In genomic region chr6:37022135-37022863, GRCh38 we compare ENCODE assay signal across 13 cellular contexts. TPM values are rescaled to one million over a fixed set of nuclear protein-coding genes. Genes with fewer than 3 reads are reported as not detected.
DNase-seq lines count a peak whose midpoint lies in the region; ATAC-seq and TF ChIP-seq lines count a peak whose summit lies in the region.
"Had no signal": no experiment of that assay in that cellular context is flagged by ENCODE, and none has a peak within 500 bp of the region (broad histone marks: within the 10 kb centered on the region; RNA-seq: fewer than 3 reads in every experiment).

No MANE protein-coding gene starts in this region.

- TF ChIP-seq CTCF in lower lobe of right lung (IDR thresholded peaks at IDR 0.05) = no peak

- H3K27me3 Mint-ChIP-seq in activated T-helper 1 cell treated with anti-CD3 and anti-CD28 coated beads, Interleukin-12 subunit alpha, Interleukin-12 subunit beta, Interleukin-2, Interleukin-4 antibody, amounts not matched to agents 30 ng/mL and 10 ng/mL and 1 ng/mL, durations not matched to agents 14 hours and 24 hours and 36 hours (ENCODE audit: insufficient read depth) = no peaks in the 10 kb centered on the region

- peak; percentile 64 for DNase-seq in NK-92 treated with Interleukin-12 subunit alpha and Interleukin-12 subunit beta, amount 100 ng/mL, for 24 hours (lab: John Stamatoyannopoulos, UW)
- DNase-seq in NK-92 (lab: John Stamatoyannopoulos, UW; ENCODE audit: unreplicated experiment) = no peak
- DNase-seq in H7 = peak; percentile 34
- no peak for DNase-seq in activated T-helper 1 cell treated with anti-CD3 and anti-CD28 coated beads, Interleukin-12 subunit alpha, Interleukin-12 subunit beta, Interleukin-2, Interleukin-4 antibody, amounts not matched to agents 30 ng/mL and 10 ng/mL and 1 ng/mL, durations not matched to agents 14 hours and 24 hours and 36 hours (ENCODE audit: low spot score)
- DNase-seq in lower lobe of right lung = peak; percentile 28
- no peak for DNase-seq in SHP77 treated with DMSO at 0.1 percent for 48 hours (lab: John Stamatoyannopoulos, UW)
- DNase-seq: NCI-H1694, NCI-H510A, psoas muscle had no signal

- peak overlapping the region; percentile 75 for H3K27ac Mint-ChIP-seq in activated T-helper 1 cell treated with anti-CD3 and anti-CD28 coated beads, Interleukin-12 subunit alpha, Interleukin-12 subunit beta, Interleukin-2, Interleukin-4 antibody, amounts not matched to agents 30 ng/mL and 10 ng/mL and 1 ng/mL, durations not matched to agents 14 hours and 24 hours and 36 hours

- intact Hi-C loops in activated T-helper 1 cell treated with anti-CD3 and anti-CD28 coated beads, Interleukin-12 subunit alpha, Interleukin-12 subunit beta, Interleukin-2, Interleukin-4 antibody, amounts not matched to agents 30 ng/mL and 10 ng/mL and 1 ng/mL, durations not matched to agents 14 hours and 24 hours and 36 hours (cut with micrococcal nuclease) = no loop called here
- intact Hi-C loops in lower lobe of right lung (cut with DNase I) = loop anchor here (10.0 kb wide), 1 partner anchor 183 kb away; no protein-coding TSS in a partner anchor

- no peaks in the 10 kb centered on the region for H3K27me3 ChIP-seq in H7 (ENCODE audit: control insufficient read depth, insufficient read depth, low read length)
- H3K27me3 ChIP-seq in lower lobe of right lung (ENCODE audit: low read depth) = no peaks in the 10 kb centered on the region

- H3K4me1 Mint-ChIP-seq in activated T-helper 1 cell treated with anti-CD3 and anti-CD28 coated beads, Interleukin-12 subunit alpha, Interleukin-12 subunit beta, Interleukin-2, Interleukin-4 antibody, amounts not matched to agents 30 ng/mL and 10 ng/mL and 1 ng/mL, durations not matched to agents 14 hours and 24 hours and 36 hours (ENCODE audit: low read depth) = peaks cover 83% of the 10 kb centered on the region

- no peaks in the 10 kb centered on the region for H3K9me3 ChIP-seq in lower lobe of right lung
- H3K9me3 ChIP-seq: psoas muscle had no signal

- peaks cover 26% of the 10 kb centered on the region for H3K4me1 ChIP-seq in lower lobe of right lung

- no peak overlapping the region for H3K4me3 Mint-ChIP-seq in activated T-helper 1 cell treated with anti-CD3 and anti-CD28 coated beads, Interleukin-12 subunit alpha, Interleukin-12 subunit beta, Interleukin-2, Interleukin-4 antibody, amounts not matched to agents 30 ng/mL and 10 ng/mL and 1 ng/mL, durations not matched to agents 14 hours and 24 hours and 36 hours

- H3K27ac ChIP-seq in lower lobe of right lung = no peak overlapping the region
- H3K27ac ChIP-seq: 22Rv1, psoas muscle had no signal

- H3K9me3 Mint-ChIP-seq in activated T-helper 1 cell treated with anti-CD3 and anti-CD28 coated beads, Interleukin-12 subunit alpha, Interleukin-12 subunit beta, Interleukin-2, Interleukin-4 antibody, amounts not matched to agents 30 ng/mL and 10 ng/mL and 1 ng/mL, durations not matched to agents 14 hours and 24 hours and 36 hours = no peaks in the 10 kb centered on the region

- H3K4me3 ChIP-seq in H7 (ENCODE audit: insufficient read depth, low read depth, low read length) (no peak overlapping the region), lower lobe of right lung (no peak overlapping the region)
- H3K4me3 ChIP-seq: GM12878, psoas muscle had no signal

- no peaks in the 10 kb centered on the region for H3K36me3 ChIP-seq in H7 (replicated peaks; ENCODE audit: control insufficient read depth, insufficient read depth, low read length)
- peaks cover 28% of the 10 kb centered on the region for H3K36me3 ChIP-seq in lower lobe of right lung

- H3K36me3 Mint-ChIP-seq in activated T-helper 1 cell treated with anti-CD3 and anti-CD28 coated beads, Interleukin-12 subunit alpha, Interleukin-12 subunit beta, Interleukin-2, Interleukin-4 antibody, amounts not matched to agents 30 ng/mL and 10 ng/mL and 1 ng/mL, durations not matched to agents 14 hours and 24 hours and 36 hours (ENCODE audit: low read depth) = peaks cover 3% of the 10 kb centered on the region

- ATAC-seq in lower lobe of right lung = no peak
- no peak for ATAC-seq in GM18868 (IDR thresholded peaks at IDR 0.05; ENCODE audit: unreplicated experiment)
- no peak for ATAC-seq in GM18502 (IDR thresholded peaks at IDR 0.05; ENCODE audit: poor library complexity, unreplicated experiment)
- ATAC-seq: GM12878, psoas muscle had no signal

RNA-seq across cellular contexts. Expression of gene FGD2, which starts 16.8 kb away (rescaled TPM):
- 0.04 and 0.17 TPM in 2 replicates for total RNA-seq in H7 (2014; rRNA removed; shearing (Covaris generic))
- total RNA-seq in activated T-helper 1 cell treated with anti-CD3 and anti-CD28 coated beads, Interleukin-12 subunit alpha, Interleukin-12 subunit beta, Interleukin-2, Interleukin-4 antibody, amounts not matched to agents 30 ng/mL and 10 ng/mL and 1 ng/mL, durations not matched to agents 14 hours and 24 hours and 36 hours = 0.65 and 1.5 TPM in 2 replicates
- total RNA-seq in lower lobe of right lung = 103 TPM

RNA-seq across cellular contexts. Expression of gene MTCH1, which starts 36.3 kb away (rescaled TPM):
- total RNA-seq in H7 (2014; rRNA removed; shearing (Covaris generic)) = 286 and 299 TPM in 2 replicates
- 120 and 127 TPM in 2 replicates for total RNA-seq in activated T-helper 1 cell treated with anti-CD3 and anti-CD28 coated beads, Interleukin-12 subunit alpha, Interleukin-12 subunit beta, Interleukin-2, Interleukin-4 antibody, amounts not matched to agents 30 ng/mL and 10 ng/mL and 1 ng/mL, durations not matched to agents 14 hours and 24 hours and 36 hours
- 194 TPM for total RNA-seq in lower lobe of right lung

Comparison
In these comparisons a context has a peak if more than half of its experiments do, and no peak if none do; other contexts are left out.
1. DNase-seq: peak in NK-92 treated with Interleukin-12 subunit alpha and Interleukin-12 subunit beta, amount 100 ng/mL, for 24 hours (single experiment), H7 (single experiment) and lower lobe of right lung (single experiment); none in NK-92 (single experiment), activated T-helper 1 cell treated with anti-CD3 and anti-CD28 coated beads, Interleukin-12 subunit alpha, Interleukin-12 subunit beta, Interleukin-2, Interleukin-4 antibody, amounts not matched to agents 30 ng/mL and 10 ng/mL and 1 ng/mL, durations not matched to agents 14 hours and 24 hours and 36 hours (single experiment) and SHP77 treated with DMSO at 0.1 percent for 48 hours (single experiment).
2. RNA of gene FGD2, which starts 16.8 kb away (total RNA-seq): 103 TPM in lower lobe of right lung (single experiment); 0.65 to 1.5 TPM in activated T-helper 1 cell treated with anti-CD3 and anti-CD28 coated beads, Interleukin-12 subunit alpha, Interleukin-12 subunit beta, Interleukin-2, Interleukin-4 antibody, amounts not matched to agents 30 ng/mL and 10 ng/mL and 1 ng/mL, durations not matched to agents 14 hours and 24 hours and 36 hours and 0.04 to 0.17 TPM in H7; every median in the first group is over 10 times any median in the second.